Comparison of ENCODE assay signal across 11 cellular contexts in genomic region chr18:79405019-79405780, GRCh38. TPM values are rescaled to one million over a fixed set of nuclear protein-coding genes. Genes with fewer than 3 reads are reported as not detected.
DNase-seq lines count a peak whose midpoint lies in the region; ATAC-seq lines count a peak whose summit lies in the region.
"Had no signal": no experiment of that assay in that cellular context is flagged by ENCODE, and none has a peak within 500 bp of the region (broad histone marks: within the 10 kb centered on the region; RNA-seq: fewer than 3 reads in every experiment).

No MANE protein-coding gene starts in this region.

- no peaks in the 10 kb centered on the region for H3K9me3 Mint-ChIP-seq in naive B cell
- H3K9me3 Mint-ChIP-seq: H9 had no signal

- H3K4me3 ChIP-seq in aorta (ENCODE audit: low read length in 2 of 2) = no peak overlapping the region

- H3K4me3 Mint-ChIP-seq in naive B cell = peak overlapping the region; percentile 77 to 91 (median 88)
- H3K4me3 Mint-ChIP-seq: H9 had no signal

- H3K9me3 ChIP-seq in aorta (ENCODE audit: control insufficient read depth, low read length) = no peaks in the 10 kb centered on the region

- DNase-seq in Right ventricle myocardium inferior (ENCODE audit: missing footprints) = peak; percentile 27
- no peak for DNase-seq in cardiac septum (ENCODE audit: low spot score)
- peak; percentile 53 for DNase-seq in activated naive CD4-positive, alpha-beta T cell treated with anti-CD3 and anti-CD28 coated beads, Interleukin-2, amount 50 U/mL, for 16 hours
- DNase-seq in naive B cell = no peak
- peak; percentile 48 to 69 for DNase-seq in aorta
- no peak for DNase-seq in NCI-H1092 (lab: John Stamatoyannopoulos, UW)
- DNase-seq in NCI-H2081 (lab: John Stamatoyannopoulos, UW) = no peak
- no peak for DNase-seq in DMS 273 (lab: John Stamatoyannopoulos, UW; ENCODE audit: unreplicated experiment)
- DNase-seq: H9, NCI-H1930 had no signal

- peak overlapping the region in 5 of 6 donors; percentile 99 to 100 (median 99) for H3K27ac Mint-ChIP-seq in naive B cell

- H3K4me1 Mint-ChIP-seq in naive B cell = peaks cover 50 to 72% (median 65%) of the 10 kb centered on the region in 3 donors

- H3K4me1 ChIP-seq in aorta (ENCODE audit: control insufficient read depth in 1 of 2, insufficient read depth in 2 of 2, low read length in 2 of 2) = no peaks in the 10 kb centered on the region

- no peak for ATAC-seq in Right ventricle myocardium inferior
- ATAC-seq in naive B cell (ENCODE audit: low read depth in 2 of 2) = no peak
- ATAC-seq in aorta (ENCODE audit: low FRiP score) = no peak

- H3K27me3 ChIP-seq in aorta (ENCODE audit: control insufficient read depth in 1 of 2, insufficient read depth in 2 of 2, low read length in 1 of 2) = no peaks in the 10 kb centered on the region

- intact Hi-C loops in Right ventricle myocardium inferior (cut with DNase I) = no loop called here
- intact Hi-C loops in cardiac septum (cut with DNase I) = no loop called here
- intact Hi-C loops in aorta (cut with DNase I) = no loop called here

- 86 to 91% methylated on average over 23 of the region's 23 CpGs for WGBS in aorta, 2 donors

- no peaks in the 10 kb centered on the region for H3K27me3 Mint-ChIP-seq in naive B cell

- H3K36me3 ChIP-seq in aorta (ENCODE audit: control insufficient read depth in 1 of 2, insufficient read depth in 2 of 2, low read length in 1 of 2) = no peaks in the 10 kb centered on the region

- peaks cover 0 to 13% of the 10 kb centered on the region in 2 donors for H3K36me3 Mint-ChIP-seq in naive B cell

- no peak overlapping the region for H3K27ac ChIP-seq in aorta (ENCODE audit: low read depth in 1 of 2, low read length in 2 of 2)
- H3K27ac ChIP-seq: C4-2B had no signal

RNA-seq across cellular contexts. Expression of gene NFATC1, which starts 9.5 kb away (rescaled TPM):
- total RNA-seq in Right ventricle myocardium inferior (18.5 TPM), cardiac septum (16.4 TPM), aorta (10 to 100 TPM; 37.2 to 39.2 TPM)
- polyA plus RNA-seq in naive B cell (ENCODE audit: low read depth in 6 of 6) (10 to 100 TPM; 35.7 to 77.8 (median 51.1) TPM), aorta (1 to 10 TPM; 2.0 to 7.2 TPM)

Comparison
In these comparisons a context has a peak if more than half of its experiments do, and no peak if none do; other contexts are left out.
1. DNase-seq: peak in Right ventricle myocardium inferior (single experiment), activated naive CD4-positive, alpha-beta T cell treated with anti-CD3 and anti-CD28 coated beads, Interleukin-2, amount 50 U/mL, for 16 hours (single experiment) and aorta (2 of 2); none in cardiac septum (single experiment), naive B cell (single experiment), NCI-H1092 (single experiment), NCI-H2081 (0 of 2) and DMS 273 (single experiment).